8 cellular contexts compared by ENCODE assay signal in the genomic region with DNA sequence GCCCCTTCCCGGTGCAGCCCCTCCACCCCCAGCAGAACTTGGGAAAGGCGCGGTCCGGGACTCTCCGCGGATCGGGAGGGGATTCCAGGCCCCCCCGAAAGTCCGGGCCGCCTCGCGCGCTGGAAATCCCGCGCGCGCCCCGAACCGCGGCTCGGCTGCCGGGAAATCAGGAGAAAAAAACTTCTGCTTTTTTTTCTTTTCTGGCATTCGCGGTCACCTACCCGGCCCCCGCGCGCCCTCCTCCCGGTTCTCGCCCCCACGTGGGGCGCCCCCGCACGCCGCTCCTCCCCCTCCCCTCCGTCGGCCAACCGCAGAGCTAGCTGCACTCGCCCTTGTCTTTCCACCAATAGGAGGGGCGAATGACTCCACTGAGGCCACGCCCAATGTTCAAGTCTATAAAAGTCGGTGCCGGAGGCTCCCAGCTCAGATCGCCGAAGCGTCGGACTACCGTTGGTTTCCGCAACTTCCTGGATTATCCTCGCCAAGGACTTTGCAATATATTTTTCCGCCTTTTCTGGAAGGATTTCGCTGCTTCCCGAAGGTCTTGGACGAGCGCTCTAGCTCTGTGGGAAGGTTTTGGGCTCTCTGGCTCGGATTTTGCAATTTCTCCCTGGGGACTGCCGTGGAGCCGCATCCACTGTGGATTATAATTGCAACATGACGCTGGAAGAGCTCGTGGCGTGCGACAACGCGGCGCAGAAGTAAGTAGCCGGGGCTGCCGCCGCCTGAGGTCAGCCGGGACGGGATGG. TPM values are rescaled to one million over a fixed set of nuclear protein-coding genes. Genes with fewer than 3 reads are reported as not detected.
DNase-seq lines count a peak whose midpoint lies in the region; ATAC-seq and TF ChIP-seq lines count a peak whose summit lies in the region.

A gene with protein sequence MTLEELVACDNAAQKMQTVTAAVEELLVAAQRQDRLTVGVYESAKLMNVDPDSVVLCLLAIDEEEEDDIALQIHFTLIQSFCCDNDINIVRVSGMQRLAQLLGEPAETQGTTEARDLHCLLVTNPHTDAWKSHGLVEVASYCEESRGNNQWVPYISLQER (plus strand): TSS at position 426 of the 749 bp plus-strand sequence. CDS start 232 bp downstream, at position 658.

- H3K9ac ChIP-seq in parathyroid adenoma = peak within 1 kb of the TSS; percentile 87

- TF ChIP-seq CTCF in parathyroid adenoma (IDR thresholded peaks at IDR 0.05) (peak; percentile 29), tibial artery (IDR thresholded peaks at IDR 0.05) (peak in 1 of 2 experiments; percentile 32)

- peaks cover 6% of the 10 kb centered on the region for H3K27me3 Mint-ChIP-seq in activated naive CD8-positive, alpha-beta T cell treated with anti-CD3 and anti-CD28 coated beads, Interleukin-2, amount 50 U/mL, for 24 hours

- H2AFZ ChIP-seq in parathyroid adenoma = peak within 1 kb of the TSS; percentile 67

- peak within 1 kb of the TSS; percentile 95 for H3K4me3 Mint-ChIP-seq in activated naive CD8-positive, alpha-beta T cell treated with anti-CD3 and anti-CD28 coated beads, Interleukin-2, amount 50 U/mL, for 24 hours

- peaks cover 6% of the 10 kb centered on the region for H3K79me2 ChIP-seq in parathyroid adenoma

- H3K4me3 ChIP-seq in parathyroid adenoma (ENCODE audit: low read depth, low read length) (peak within 1 kb of the TSS; percentile 94), tibial artery (peak within 1 kb of the TSS; percentile 97 to 98)

- no peaks in the 10 kb centered on the region for H3K9me3 Mint-ChIP-seq in activated naive CD8-positive, alpha-beta T cell treated with anti-CD3 and anti-CD28 coated beads, Interleukin-2, amount 50 U/mL, for 24 hours

- H3K36me3 Mint-ChIP-seq in activated naive CD8-positive, alpha-beta T cell treated with anti-CD3 and anti-CD28 coated beads, Interleukin-2, amount 50 U/mL, for 24 hours (ENCODE audit: low read depth) = peaks cover 29% of the 10 kb centered on the region

- peak within 1 kb of the TSS; percentile 82 for H3K4me2 ChIP-seq in parathyroid adenoma (ENCODE audit: low read length)

- peak within 1 kb of the TSS; percentile 96 for H3K27ac Mint-ChIP-seq in activated naive CD8-positive, alpha-beta T cell treated with anti-CD3 and anti-CD28 coated beads, Interleukin-2, amount 50 U/mL, for 24 hours

- H3K36me3 ChIP-seq in parathyroid adenoma (ENCODE audit: control insufficient read depth, insufficient read depth, low read length) (no peaks in the 10 kb centered on the region), tibial artery (peaks cover 13 to 15% (median 14%) of the 10 kb centered on the region in 3 donors)

- H3K4me1 ChIP-seq in parathyroid adenoma (peaks cover 13% of the 10 kb centered on the region), tibial artery (peaks cover 6 to 22% (median 18%) of the 10 kb centered on the region in 4 donors)

- H3K27ac ChIP-seq in parathyroid adenoma (peak within 1 kb of the TSS; percentile 93), tibial artery (peak within 1 kb of the TSS; percentile 96)

- intact Hi-C loops in Right ventricle myocardium superior (cut with DNase I) (loop anchor here (2.0 to 5.0 kb wide), 3 partner anchors 66 to 135 kb away; no protein-coding TSS in a partner anchor), tibial artery (cut with DNase I; ENCODE audit: low total_unique reads) (loop anchor here (2.0 kb wide), 1 partner anchor 103 kb away; no protein-coding TSS in a partner anchor)

- peak; percentile 88 for DNase-seq in NCI-H1417 treated with DMSO at 0.1 percent for 48 hours (lab: John Stamatoyannopoulos, UW)
- DNase-seq in T follicular helper cell (ENCODE audit: low read depth) = peak; percentile 96
- DNase-seq in activated naive CD8-positive, alpha-beta T cell treated with anti-CD3 and anti-CD28 coated beads, Interleukin-2, amount 50 U/mL, for 24 hours = peak; percentile 98
- peak; percentile 98 for DNase-seq in Right ventricle myocardium superior
- peak; percentile 97 to 99 for DNase-seq in tibial artery

- peak; percentile 100 for TF ChIP-seq POLR2A in GM10847 (IDR thresholded peaks at IDR 0.05; ENCODE audit: extremely low read depth, insufficient read length)

- ATAC-seq in HG02759 (IDR thresholded peaks at IDR 0.05; ENCODE audit: unreplicated experiment) = peak; percentile 46
- ATAC-seq in activated naive CD8-positive, alpha-beta T cell treated with anti-CD3 and anti-CD28 coated beads, Interleukin-2, amount 50 U/mL, for 24 hours = peak; percentile 18
- ATAC-seq in Right ventricle myocardium superior (ENCODE audit: poor library complexity) = peak; percentile 81

- H3K27me3 ChIP-seq in parathyroid adenoma (ENCODE audit: control insufficient read depth, insufficient read depth, low read length) (no peaks in the 10 kb centered on the region), tibial artery (no peaks in the 10 kb centered on the region)

- H3K9me3 ChIP-seq in parathyroid adenoma (ENCODE audit: control insufficient read depth, low read length) (no peaks in the 10 kb centered on the region), tibial artery (no peaks in the 10 kb centered on the region)

- H3K4me1 Mint-ChIP-seq in activated naive CD8-positive, alpha-beta T cell treated with anti-CD3 and anti-CD28 coated beads, Interleukin-2, amount 50 U/mL, for 24 hours = peaks cover 41% of the 10 kb centered on the region

RNA-seq across cellular contexts. Expression of the gene that starts here (rescaled TPM):
- total RNA-seq in Right ventricle myocardium superior = 42.1 TPM

Comparison
In these comparisons a context has a peak if more than half of its experiments do, and no peak if none do; other contexts are left out.
1. Peak in every context shown above with its lines: DNase-seq, ATAC-seq, H3K4me3 ChIP-seq and H3K27ac ChIP-seq.
2. ATAC-seq: peak in every context shown above with its lines; median percentile 81 in Right ventricle myocardium superior; 46 in HG02759; 18 in activated naive CD8-positive, alpha-beta T cell treated with anti-CD3 and anti-CD28 coated beads, Interleukin-2, amount 50 U/mL, for 24 hours.